Comparison of ENCODE assay signal across 1 cellular context in the genomic region with DNA sequence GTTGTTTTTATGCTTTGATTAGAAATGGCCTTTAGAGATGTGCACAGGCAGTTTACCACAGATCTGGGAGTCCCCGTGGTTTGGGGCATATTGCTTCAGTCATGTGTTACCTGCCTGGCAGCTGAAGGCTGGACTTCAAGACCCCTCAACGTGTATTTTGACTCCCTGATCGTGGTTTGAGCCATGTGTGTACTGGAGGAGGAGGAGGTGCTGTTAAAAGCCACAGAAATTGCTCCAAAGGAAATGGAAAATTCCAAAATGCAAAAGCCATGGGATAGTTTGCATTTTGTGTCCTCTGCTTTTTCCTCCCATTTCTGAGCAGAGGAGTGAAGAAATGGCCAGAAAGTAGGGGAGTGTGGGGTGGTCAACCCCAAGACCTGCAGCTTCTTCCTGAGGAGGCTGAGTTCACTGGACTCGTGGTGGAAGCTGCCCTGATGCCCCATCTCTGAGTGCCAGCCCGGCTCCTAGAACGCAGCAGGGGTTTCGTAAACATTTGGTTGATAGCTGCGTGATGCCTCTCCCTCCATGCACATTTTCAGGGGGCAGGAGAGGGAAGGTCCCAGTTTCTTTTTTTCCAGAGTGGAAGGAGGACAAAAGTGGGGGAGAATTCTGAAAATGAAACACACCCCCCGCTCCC.
TF ChIP-seq lines count a peak whose summit lies in the region.

No MANE protein-coding gene starts in this region.

TF ChIP-seq in SK-N-SH, 30 proteins besides CTCF, POLR2A, EP300 and RAD21 (continued from another document):
- TF ChIP-seq, protein P1, sequence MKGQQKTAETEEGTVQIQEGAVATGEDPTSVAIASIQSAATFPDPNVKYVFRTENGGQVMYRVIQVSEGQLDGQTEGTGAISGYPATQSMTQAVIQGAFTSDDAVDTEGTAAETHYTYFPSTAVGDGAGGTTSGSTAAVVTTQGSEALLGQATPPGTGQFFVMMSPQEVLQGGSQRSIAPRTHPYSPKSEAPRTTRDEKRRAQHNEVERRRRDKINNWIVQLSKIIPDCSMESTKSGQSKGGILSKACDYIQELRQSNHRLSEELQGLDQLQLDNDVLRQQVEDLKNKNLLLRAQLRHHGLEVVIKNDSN (IDR thresholded peaks at IDR 0.05; ENCODE audit: borderline replicate concordance, low read depth), result no peak
- TF ChIP-seq MXI1 (IDR thresholded peaks at IDR 0.05; ENCODE audit: low read depth, low read length) (no peak), ELF1 (IDR thresholded peaks at IDR 0.05) (no peak), SIN3A (IDR thresholded peaks at IDR 0.05; ENCODE audit: borderline replicate concordance, low read depth, low read length) (no peak)
- TF ChIP-seq, protein P2, sequence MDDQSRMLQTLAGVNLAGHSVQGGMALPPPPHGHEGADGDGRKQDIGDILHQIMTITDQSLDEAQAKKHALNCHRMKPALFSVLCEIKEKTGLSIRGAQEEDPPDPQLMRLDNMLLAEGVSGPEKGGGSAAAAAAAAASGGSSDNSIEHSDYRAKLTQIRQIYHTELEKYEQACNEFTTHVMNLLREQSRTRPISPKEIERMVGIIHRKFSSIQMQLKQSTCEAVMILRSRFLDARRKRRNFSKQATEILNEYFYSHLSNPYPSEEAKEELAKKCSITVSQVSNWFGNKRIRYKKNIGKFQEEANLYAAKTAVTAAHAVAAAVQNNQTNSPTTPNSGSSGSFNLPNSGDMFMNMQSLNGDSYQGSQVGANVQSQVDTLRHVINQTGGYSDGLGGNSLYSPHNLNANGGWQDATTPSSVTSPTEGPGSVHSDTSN (IDR thresholded peaks at IDR 0.05), result no peak
- TF ChIP-seq, protein P3, sequence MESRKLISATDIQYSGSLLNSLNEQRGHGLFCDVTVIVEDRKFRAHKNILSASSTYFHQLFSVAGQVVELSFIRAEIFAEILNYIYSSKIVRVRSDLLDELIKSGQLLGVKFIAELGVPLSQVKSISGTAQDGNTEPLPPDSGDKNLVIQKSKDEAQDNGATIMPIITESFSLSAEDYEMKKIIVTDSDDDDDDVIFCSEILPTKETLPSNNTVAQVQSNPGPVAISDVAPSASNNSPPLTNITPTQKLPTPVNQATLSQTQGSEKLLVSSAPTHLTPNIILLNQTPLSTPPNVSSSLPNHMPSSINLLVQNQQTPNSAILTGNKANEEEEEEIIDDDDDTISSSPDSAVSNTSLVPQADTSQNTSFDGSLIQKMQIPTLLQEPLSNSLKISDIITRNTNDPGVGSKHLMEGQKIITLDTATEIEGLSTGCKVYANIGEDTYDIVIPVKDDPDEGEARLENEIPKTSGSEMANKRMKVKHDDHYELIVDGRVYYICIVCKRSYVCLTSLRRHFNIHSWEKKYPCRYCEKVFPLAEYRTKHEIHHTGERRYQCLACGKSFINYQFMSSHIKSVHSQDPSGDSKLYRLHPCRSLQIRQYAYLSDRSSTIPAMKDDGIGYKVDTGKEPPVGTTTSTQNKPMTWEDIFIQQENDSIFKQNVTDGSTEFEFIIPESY (IDR thresholded peaks at IDR 0.05; ENCODE audit: borderline replicate concordance, low read depth), result no peak
- TF ChIP-seq, protein P4, sequence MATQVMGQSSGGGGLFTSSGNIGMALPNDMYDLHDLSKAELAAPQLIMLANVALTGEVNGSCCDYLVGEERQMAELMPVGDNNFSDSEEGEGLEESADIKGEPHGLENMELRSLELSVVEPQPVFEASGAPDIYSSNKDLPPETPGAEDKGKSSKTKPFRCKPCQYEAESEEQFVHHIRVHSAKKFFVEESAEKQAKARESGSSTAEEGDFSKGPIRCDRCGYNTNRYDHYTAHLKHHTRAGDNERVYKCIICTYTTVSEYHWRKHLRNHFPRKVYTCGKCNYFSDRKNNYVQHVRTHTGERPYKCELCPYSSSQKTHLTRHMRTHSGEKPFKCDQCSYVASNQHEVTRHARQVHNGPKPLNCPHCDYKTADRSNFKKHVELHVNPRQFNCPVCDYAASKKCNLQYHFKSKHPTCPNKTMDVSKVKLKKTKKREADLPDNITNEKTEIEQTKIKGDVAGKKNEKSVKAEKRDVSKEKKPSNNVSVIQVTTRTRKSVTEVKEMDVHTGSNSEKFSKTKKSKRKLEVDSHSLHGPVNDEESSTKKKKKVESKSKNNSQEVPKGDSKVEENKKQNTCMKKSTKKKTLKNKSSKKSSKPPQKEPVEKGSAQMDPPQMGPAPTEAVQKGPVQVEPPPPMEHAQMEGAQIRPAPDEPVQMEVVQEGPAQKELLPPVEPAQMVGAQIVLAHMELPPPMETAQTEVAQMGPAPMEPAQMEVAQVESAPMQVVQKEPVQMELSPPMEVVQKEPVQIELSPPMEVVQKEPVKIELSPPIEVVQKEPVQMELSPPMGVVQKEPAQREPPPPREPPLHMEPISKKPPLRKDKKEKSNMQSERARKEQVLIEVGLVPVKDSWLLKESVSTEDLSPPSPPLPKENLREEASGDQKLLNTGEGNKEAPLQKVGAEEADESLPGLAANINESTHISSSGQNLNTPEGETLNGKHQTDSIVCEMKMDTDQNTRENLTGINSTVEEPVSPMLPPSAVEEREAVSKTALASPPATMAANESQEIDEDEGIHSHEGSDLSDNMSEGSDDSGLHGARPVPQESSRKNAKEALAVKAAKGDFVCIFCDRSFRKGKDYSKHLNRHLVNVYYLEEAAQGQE (IDR thresholded peaks at IDR 0.05; ENCODE audit: low read depth, low read length), result no peak
